Comparison of ENCODE assay signal across 8 cellular contexts in the genomic region with DNA sequence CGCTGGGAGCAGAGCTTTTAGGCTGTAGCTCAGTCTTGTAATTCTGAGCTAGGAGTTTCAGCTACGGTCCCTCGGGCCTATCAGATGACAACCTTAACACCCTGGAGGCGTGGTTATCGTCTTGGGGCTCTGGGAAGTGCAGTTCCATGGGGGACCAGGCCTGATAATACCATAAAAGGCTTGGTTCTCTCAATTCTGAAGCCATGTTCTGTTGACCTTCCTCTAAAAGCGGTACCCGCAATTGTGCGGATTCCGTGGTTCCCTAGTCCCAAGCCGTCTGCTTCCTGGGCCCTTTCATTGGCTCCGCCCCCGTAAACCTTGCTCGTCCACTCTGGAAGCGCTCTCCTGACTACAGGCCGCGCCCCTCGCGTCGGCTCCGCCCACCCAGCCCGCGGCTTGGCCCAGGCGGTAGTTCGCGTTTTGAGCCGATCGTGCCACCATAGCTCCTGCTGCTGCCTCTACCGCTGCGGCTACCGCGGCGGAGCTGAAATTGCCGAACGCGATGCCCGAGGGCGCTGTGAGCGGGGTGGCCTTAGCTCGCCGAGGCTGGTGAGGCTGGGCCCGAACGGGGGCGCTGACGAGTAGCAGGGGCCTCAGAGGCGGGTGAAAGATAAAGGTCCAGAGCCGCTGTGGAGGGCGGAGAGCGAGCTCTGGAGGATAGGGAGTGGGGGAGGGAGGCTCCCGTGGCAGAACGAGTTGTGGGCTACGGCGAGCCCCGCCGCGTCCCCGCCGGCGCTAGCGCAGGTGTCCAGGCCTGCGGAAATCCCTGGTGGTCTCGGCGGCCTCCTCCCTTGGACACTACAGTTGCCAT. TPM values are rescaled to one million over a fixed set of nuclear protein-coding genes. Genes with fewer than 3 reads are reported as not detected.
DNase-seq lines count a peak whose midpoint lies in the region; ATAC-seq and TF ChIP-seq lines count a peak whose summit lies in the region.

A gene with protein sequence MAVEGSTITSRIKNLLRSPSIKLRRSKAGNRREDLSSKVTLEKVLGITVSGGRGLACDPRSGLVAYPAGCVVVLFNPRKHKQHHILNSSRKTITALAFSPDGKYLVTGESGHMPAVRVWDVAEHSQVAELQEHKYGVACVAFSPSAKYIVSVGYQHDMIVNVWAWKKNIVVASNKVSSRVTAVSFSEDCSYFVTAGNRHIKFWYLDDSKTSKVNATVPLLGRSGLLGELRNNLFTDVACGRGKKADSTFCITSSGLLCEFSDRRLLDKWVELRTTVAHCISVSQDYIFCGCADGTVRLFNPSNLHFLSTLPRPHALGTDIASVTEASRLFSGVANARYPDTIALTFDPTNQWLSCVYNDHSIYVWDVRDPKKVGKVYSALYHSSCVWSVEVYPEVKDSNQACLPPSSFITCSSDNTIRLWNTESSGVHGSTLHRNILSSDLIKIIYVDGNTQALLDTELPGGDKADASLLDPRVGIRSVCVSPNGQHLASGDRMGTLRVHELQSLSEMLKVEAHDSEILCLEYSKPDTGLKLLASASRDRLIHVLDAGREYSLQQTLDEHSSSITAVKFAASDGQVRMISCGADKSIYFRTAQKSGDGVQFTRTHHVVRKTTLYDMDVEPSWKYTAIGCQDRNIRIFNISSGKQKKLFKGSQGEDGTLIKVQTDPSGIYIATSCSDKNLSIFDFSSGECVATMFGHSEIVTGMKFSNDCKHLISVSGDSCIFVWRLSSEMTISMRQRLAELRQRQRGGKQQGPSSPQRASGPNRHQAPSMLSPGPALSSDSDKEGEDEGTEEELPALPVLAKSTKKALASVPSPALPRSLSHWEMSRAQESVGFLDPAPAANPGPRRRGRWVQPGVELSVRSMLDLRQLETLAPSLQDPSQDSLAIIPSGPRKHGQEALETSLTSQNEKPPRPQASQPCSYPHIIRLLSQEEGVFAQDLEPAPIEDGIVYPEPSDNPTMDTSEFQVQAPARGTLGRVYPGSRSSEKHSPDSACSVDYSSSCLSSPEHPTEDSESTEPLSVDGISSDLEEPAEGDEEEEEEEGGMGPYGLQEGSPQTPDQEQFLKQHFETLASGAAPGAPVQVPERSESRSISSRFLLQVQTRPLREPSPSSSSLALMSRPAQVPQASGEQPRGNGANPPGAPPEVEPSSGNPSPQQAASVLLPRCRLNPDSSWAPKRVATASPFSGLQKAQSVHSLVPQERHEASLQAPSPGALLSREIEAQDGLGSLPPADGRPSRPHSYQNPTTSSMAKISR (N-terminal part only) (plus strand): TSS at position 423 of the 811 bp plus-strand sequence. CDS start 792 bp downstream, outside the sequence.

- TF ChIP-seq POLR2A in esophagus muscularis mucosa (IDR thresholded peaks at IDR 0.05; ENCODE audit: low read depth) = peak; percentile 55

- no peak for TF ChIP-seq EP300 in esophagus muscularis mucosa (IDR thresholded peaks at IDR 0.05)

- peak within 1 kb of the TSS; percentile 93 for H3K4me3 Mint-ChIP-seq in activated T-cell treated with anti-CD3 and anti-CD28 coated beads, Interleukin-2, amount 50 U/mL, for 4 hours

- H3K36me3 ChIP-seq in DND-41 (ENCODE audit: insufficient read depth, low read length) = no peaks in the 10 kb centered on the region; the same call in 1 of the 2 replicates
- no peaks in the 10 kb centered on the region for H3K36me3 ChIP-seq in KMS-11 (ENCODE audit: insufficient read depth)
- H3K36me3 ChIP-seq in Panc1 (ENCODE audit: control insufficient read depth, insufficient read depth, low read length) = no peaks in the 10 kb centered on the region
- H3K36me3 ChIP-seq in esophagus muscularis mucosa = peaks cover 0 to 4% (median 0%) of the 10 kb centered on the region in 4 donors
- H3K36me3 ChIP-seq in muscle layer of duodenum (ENCODE audit: control insufficient read depth in 1 of 2, insufficient read depth in 2 of 2, low read length in 2 of 2) = no peaks in the 10 kb centered on the region

- H2AFZ ChIP-seq in DND-41 (ENCODE audit: low read depth, low read length) (peak within 1 kb of the TSS; percentile 88), KMS-11 (ENCODE audit: low read depth) (peak within 1 kb of the TSS; percentile 88)

- H3K9me3 ChIP-seq in DND-41 (ENCODE audit: insufficient read depth, low read length, severe bottlenecking) = no peaks in the 10 kb centered on the region
- no peaks in the 10 kb centered on the region for H3K9me3 ChIP-seq in Panc1 (ENCODE audit: control insufficient read depth, insufficient read depth, low read depth, low read length)
- H3K9me3 ChIP-seq in esophagus muscularis mucosa = no peaks in the 10 kb centered on the region
- no peaks in the 10 kb centered on the region for H3K9me3 ChIP-seq in muscle layer of duodenum (ENCODE audit: control insufficient read depth in 1 of 2, low read length in 2 of 2)

- peak within 1 kb of the TSS; percentile 73 for H3K9ac ChIP-seq in DND-41 (ENCODE audit: low read depth, low read length)
- peak within 1 kb of the TSS; percentile 63; the same call in 1 of the 2 replicates for H3K9ac ChIP-seq in KMS-11

- 0% methylated on average over 12 of the region's 62 CpGs for WGBS in esophagus muscularis mucosa

- H3K4me1 ChIP-seq in DND-41 (ENCODE audit: insufficient read depth, low read length) = peaks cover 51% of the 10 kb centered on the region
- H3K4me1 ChIP-seq in KMS-11 (ENCODE audit: low read depth, poor library complexity, severe bottlenecking) = peaks cover 44% of the 10 kb centered on the region
- H3K4me1 ChIP-seq in Panc1 (ENCODE audit: control insufficient read depth, insufficient read depth, low read length) = peaks cover 39% of the 10 kb centered on the region
- peaks cover 37 to 64% (median 58%) of the 10 kb centered on the region in 4 donors for H3K4me1 ChIP-seq in esophagus muscularis mucosa
- peaks cover 28 to 33% of the 10 kb centered on the region in 2 donors for H3K4me1 ChIP-seq in muscle layer of duodenum (ENCODE audit: control insufficient read depth in 1 of 2, insufficient read depth in 2 of 2, low read length in 2 of 2)

- H3K4me1 Mint-ChIP-seq in activated T-cell treated with anti-CD3 and anti-CD28 coated beads, Interleukin-2, amount 50 U/mL, for 4 hours (ENCODE audit: low read depth) = peaks cover 53% of the 10 kb centered on the region

- intact Hi-C loops in Panc1 (cut with micrococcal nuclease; ENCODE audit: unreplicated experiment) (no loop called here), esophagus muscularis mucosa (cut with DNase I) (no loop called here)

- TF ChIP-seq CTCF in DND-41 (IDR thresholded peaks at IDR 0.05; ENCODE audit: borderline replicate concordance, extremely low read depth, low read length, poor library complexity, severe bottlenecking) (peak; percentile 80), KMS-11 (conservative IDR thresholded peaks at IDR 0.05; ENCODE audit: low read depth, low read length) (peak; percentile 62), Panc1 (IDR thresholded peaks at IDR 0.05) (peak; percentile 74), esophagus muscularis mucosa (IDR thresholded peaks at IDR 0.05) (peak; percentile 49 to 75 (median 62))

- DNase-seq in DND-41 = peak; percentile 98
- DNase-seq in Panc1 (ENCODE audit: low read depth, low spot score) = peak; percentile 91
- peak; percentile 94 for DNase-seq in activated T-cell treated with anti-CD3 and anti-CD28 coated beads, Interleukin-2, amount 50 U/mL, for 4 hours
- peak; percentile 99 for DNase-seq in esophagus muscularis mucosa (ENCODE audit: extremely low spot score)
- DNase-seq in stimulated activated CD8-positive, alpha-beta memory T cell treated with anti-CD3 and anti-CD28 coated beads, Interleukin-7, amount 100 ng/mL, for 4 hours (ENCODE audit: low read depth in 2 of 2) = peak; percentile 88 to 96

- no peaks in the 10 kb centered on the region for H3K27me3 Mint-ChIP-seq in activated T-cell treated with anti-CD3 and anti-CD28 coated beads, Interleukin-2, amount 50 U/mL, for 4 hours (ENCODE audit: low read depth)

- POLR2A ChIA-PET in Panc1 (lab: Charles Lee) = interaction anchor here (0.6 to 1.2 kb wide), 3 partner anchors 9 to 149 kb away, joined by 3 to 12 read pairs (median 3); no protein-coding TSS in a partner anchor

- H3K27ac ChIP-seq in DND-41 (ENCODE audit: low read length) = peak within 1 kb of the TSS; percentile 68
- peak within 1 kb of the TSS; percentile 43 for H3K27ac ChIP-seq in KMS-11
- H3K27ac ChIP-seq in Panc1 (ENCODE audit: low read length) = peak within 1 kb of the TSS; percentile 93
- peak within 1 kb of the TSS; percentile 83 to 95 (median 88) for H3K27ac ChIP-seq in esophagus muscularis mucosa (replicated peaks in 1 of 4)
- H3K27ac ChIP-seq in muscle layer of duodenum (ENCODE audit: low read length) = peak within 1 kb of the TSS; percentile 92

- H3K4me3 ChIP-seq in DND-41 (ENCODE audit: low read depth in 1 of 2, low read length in 2 of 2) = peak within 1 kb of the TSS; percentile 41 to 92
- H3K4me3 ChIP-seq in KMS-11 (IDR thresholded peaks at IDR 0.05; ENCODE audit: insufficient read depth, low read depth, low read length) = peak within 1 kb of the TSS; percentile 20
- peak within 1 kb of the TSS; percentile 65 to 99 for H3K4me3 ChIP-seq in Panc1 (ENCODE audit: low read depth in 2 of 2, low read length in 2 of 2)
- peak within 1 kb of the TSS; percentile 73 to 91 (median 86) for H3K4me3 ChIP-seq in esophagus muscularis mucosa
- peak within 1 kb of the TSS; percentile 73 to 81 for H3K4me3 ChIP-seq in muscle layer of duodenum (ENCODE audit: low read depth in 1 of 2, low read length in 2 of 2)

- H3K79me2 ChIP-seq in DND-41 (ENCODE audit: insufficient read depth, low read length) (peaks cover 37% of the 10 kb centered on the region), KMS-11 (ENCODE audit: insufficient read depth, low read depth) (no peaks in the 10 kb centered on the region)

- CTCF ChIA-PET in Panc1 (lab: Charles Lee) = interaction anchor here (0.8 to 2.8 kb wide), 7 partner anchors 35 to 198 kb away, joined by 3 to 20 read pairs (median 5); partner anchors contain the start of genes EHD4 and PLA2G4B

- peak; percentile 87 for ATAC-seq in DND-41 (ENCODE audit: insufficient read depth, low read depth)
- ATAC-seq in GM21737 (IDR thresholded peaks at IDR 0.05; ENCODE audit: unreplicated experiment) = peak; percentile 73
- ATAC-seq in Panc1 = peak; percentile 95
- peak; percentile 91 for ATAC-seq in activated T-cell treated with anti-CD3 and anti-CD28 coated beads, Interleukin-2, amount 50 U/mL, for 4 hours

- BruUV-seq in Panc1 (replicated peaks; lab: Mats Ljungman, UMichigan) = no TSS peak

- H3K27me3 ChIP-seq in DND-41 (ENCODE audit: insufficient read depth, low read length, poor library complexity) (no peaks in the 10 kb centered on the region), KMS-11 (ENCODE audit: insufficient read depth, low read depth) (no peaks in the 10 kb centered on the region), Panc1 (ENCODE audit: control insufficient read depth, insufficient read depth, low read length) (no peaks in the 10 kb centered on the region), esophagus muscularis mucosa (no peaks in the 10 kb centered on the region), muscle layer of duodenum (ENCODE audit: low read depth, low read length) (no peaks in the 10 kb centered on the region)

- H4K20me1 ChIP-seq in DND-41 (ENCODE audit: insufficient read depth, low read length) (no peaks in the 10 kb centered on the region), KMS-11 (ENCODE audit: insufficient read depth) (no peaks in the 10 kb centered on the region)

- H3K9me3 Mint-ChIP-seq in activated T-cell treated with anti-CD3 and anti-CD28 coated beads, Interleukin-2, amount 50 U/mL, for 4 hours = no peaks in the 10 kb centered on the region

- H3K4me2 ChIP-seq in DND-41 (ENCODE audit: insufficient read depth, low read length) (peak within 1 kb of the TSS; percentile 95), KMS-11 (peak within 1 kb of the TSS; percentile 87)

- H3K36me3 Mint-ChIP-seq in activated T-cell treated with anti-CD3 and anti-CD28 coated beads, Interleukin-2, amount 50 U/mL, for 4 hours (ENCODE audit: insufficient read depth) = peaks cover 5% of the 10 kb centered on the region

- in situ Hi-C loops in Panc1 (cut with HindIII; ENCODE audit: low pct_unique_long_range_greater_than_20kb, low sequenced_read_pairs) = no loop called here

RNA-seq across cellular contexts. Expression of the gene that starts here (rescaled TPM):
- 38.4 TPM for total RNA-seq in Panc1 (2021; ENCODE audit: unreplicated experiment)
- polyA plus RNA-seq in Panc1 (2012; ENCODE audit: insufficient read length) = 21.9 TPM
- 10 to 100 TPM; 21.9 to 23.3 (median 22.5) TPM for total RNA-seq in activated T-cell treated with anti-CD3 and anti-CD28 coated beads, Interleukin-2, amount 50 U/mL, for 4 hours
- total RNA-seq in esophagus muscularis mucosa = 10 to 100 TPM; 18.2 to 54.6 (median 42.9) TPM

Comparison
In these comparisons a context has a peak if more than half of its experiments do, and no peak if none do; other contexts are left out.
1. Peak in every context shown above with its lines: DNase-seq, ATAC-seq, H3K4me3 ChIP-seq and H3K27ac ChIP-seq.
2. H3K27ac ChIP-seq: peak in every context shown above with its lines; median percentile 93 in Panc1; 92 in muscle layer of duodenum; 88 in esophagus muscularis mucosa; 68 in DND-41; 43 in KMS-11.
3. H3K4me3 ChIP-seq: peak in every context shown above with its lines; median percentile 86 in esophagus muscularis mucosa; 82 in Panc1; 77 in muscle layer of duodenum; 66 in DND-41; 20 in KMS-11.